1 cellular context compared by ENCODE assay signal in the genomic region with DNA sequence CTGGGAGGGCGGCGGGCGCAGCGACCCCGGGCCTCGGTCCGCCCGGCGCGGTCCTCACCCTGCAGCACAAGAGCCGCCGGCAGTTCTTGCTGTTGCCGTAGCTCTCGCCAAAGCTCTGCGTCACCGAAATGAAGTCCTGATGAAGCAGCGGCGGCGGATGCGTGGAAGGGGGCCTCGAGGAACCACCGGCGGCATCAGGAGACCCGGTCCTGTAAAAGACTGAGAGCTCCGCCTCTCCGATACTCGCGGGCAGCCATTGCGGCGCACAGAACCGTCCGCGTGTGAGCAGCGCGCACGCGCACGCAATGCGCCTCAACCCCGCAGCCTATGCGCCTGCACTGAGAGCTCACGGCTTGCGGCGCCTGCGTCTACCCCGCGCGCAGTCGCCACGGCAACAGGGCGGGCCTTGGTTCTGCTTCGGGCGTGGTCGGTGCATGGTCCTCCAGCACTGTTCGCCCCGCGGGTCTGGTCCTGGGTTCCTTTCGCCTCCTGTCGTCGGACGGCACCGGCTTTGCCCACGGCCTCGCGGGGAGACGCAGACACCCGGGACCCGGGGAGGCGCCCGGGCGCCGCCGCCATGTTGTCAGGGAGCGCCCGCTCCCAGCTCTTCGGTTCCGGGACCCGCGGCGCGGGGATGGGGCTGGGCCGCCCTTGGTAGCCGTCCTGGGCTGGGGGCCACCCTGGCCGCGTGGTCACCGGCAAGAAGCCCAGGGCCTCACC.
TF ChIP-seq lines count a peak whose summit lies in the region.

No MANE protein-coding gene starts in this region.

TF ChIP-seq in HepG2, 621 proteins besides CTCF, POLR2A, EP300 and RAD21 (continued from another document and continues in another):
- no peak; the same call in 1 of the 2 replicates for TF ChIP-seq ZNF124 (CRISPR knock-in tag; IDR thresholded peaks at IDR 0.05)
- peak in 1 of 2 experiments; percentile 71; a peak in 1 of 4 replicates for TF ChIP-seq REST (IDR thresholded peaks at IDR 0.05; ENCODE audit: borderline replicate concordance in 1 of 2, low read depth in 1 of 2, low read length in 2 of 2)
- peak; percentile 50; the same call in 1 of the 2 replicates for TF ChIP-seq SNAPC4 (CRISPR knock-in tag; IDR thresholded peaks at IDR 0.05)
- no peak for TF ChIP-seq ZNF567 (CRISPR knock-in tag; IDR thresholded peaks at IDR 0.05; ENCODE audit: borderline replicate concordance)
- peak; percentile 24; the same call in 1 of the 2 replicates for TF ChIP-seq NFAT5 (CRISPR knock-in tag; IDR thresholded peaks at IDR 0.05)
- TF ChIP-seq UBTF (CRISPR knock-in tag; IDR thresholded peaks at IDR 0.05), result peak; percentile 74; the same call in 1 of the 2 replicates
- 0 out of 2 replicates have a peak, but pooled peaks have one; percentile 45 for TF ChIP-seq ZNF20 (CRISPR knock-in tag; IDR thresholded peaks at IDR 0.05)
- TF ChIP-seq SMAD1 (CRISPR knock-in tag; IDR thresholded peaks at IDR 0.05; ENCODE audit: borderline replicate concordance, low read depth), result peak; percentile 50; the same call in 1 of the 2 replicates
- TF ChIP-seq PBX3 (CRISPR knock-in tag; IDR thresholded peaks at IDR 0.05; ENCODE audit: borderline replicate concordance), result no peak
- TF ChIP-seq ZNF572 (CRISPR knock-in tag; IDR thresholded peaks at IDR 0.05), result 0 out of 2 replicates have a peak, but pooled peaks have one; percentile 72
- no peak for TF ChIP-seq ZNF510 (CRISPR knock-in tag; IDR thresholded peaks at IDR 0.05; ENCODE audit: low read depth)
- no peak for TF ChIP-seq TP53 (CRISPR knock-in tag; conservative IDR thresholded peaks at IDR 0.05)
- peak; percentile 72; the same call in 1 of the 2 replicates for TF ChIP-seq HOXA9 (CRISPR knock-in tag; IDR thresholded peaks at IDR 0.05; ENCODE audit: borderline replicate concordance)
- TF ChIP-seq AKAP8 (CRISPR knock-in tag; IDR thresholded peaks at IDR 0.05), result no peak
- no peak for TF ChIP-seq PHB2 (IDR thresholded peaks at IDR 0.05; ENCODE audit: partially characterized antibody)
- TF ChIP-seq RARA (CRISPR knock-in tag; IDR thresholded peaks at IDR 0.05), result no peak; the same call in 1 of the 2 replicates
- TF ChIP-seq, protein P1, sequence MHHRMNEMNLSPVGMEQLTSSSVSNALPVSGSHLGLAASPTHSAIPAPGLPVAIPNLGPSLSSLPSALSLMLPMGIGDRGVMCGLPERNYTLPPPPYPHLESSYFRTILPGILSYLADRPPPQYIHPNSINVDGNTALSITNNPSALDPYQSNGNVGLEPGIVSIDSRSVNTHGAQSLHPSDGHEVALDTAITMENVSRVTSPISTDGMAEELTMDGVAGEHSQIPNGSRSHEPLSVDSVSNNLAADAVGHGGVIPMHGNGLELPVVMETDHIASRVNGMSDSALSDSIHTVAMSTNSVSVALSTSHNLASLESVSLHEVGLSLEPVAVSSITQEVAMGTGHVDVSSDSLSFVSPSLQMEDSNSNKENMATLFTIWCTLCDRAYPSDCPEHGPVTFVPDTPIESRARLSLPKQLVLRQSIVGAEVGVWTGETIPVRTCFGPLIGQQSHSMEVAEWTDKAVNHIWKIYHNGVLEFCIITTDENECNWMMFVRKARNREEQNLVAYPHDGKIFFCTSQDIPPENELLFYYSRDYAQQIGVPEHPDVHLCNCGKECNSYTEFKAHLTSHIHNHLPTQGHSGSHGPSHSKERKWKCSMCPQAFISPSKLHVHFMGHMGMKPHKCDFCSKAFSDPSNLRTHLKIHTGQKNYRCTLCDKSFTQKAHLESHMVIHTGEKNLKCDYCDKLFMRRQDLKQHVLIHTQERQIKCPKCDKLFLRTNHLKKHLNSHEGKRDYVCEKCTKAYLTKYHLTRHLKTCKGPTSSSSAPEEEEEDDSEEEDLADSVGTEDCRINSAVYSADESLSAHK (CRISPR knock-in tag; IDR thresholded peaks at IDR 0.05; ENCODE audit: borderline replicate concordance), result no peak
- TF ChIP-seq ZBTB3 (CRISPR knock-in tag; IDR thresholded peaks at IDR 0.05; ENCODE audit: borderline replicate concordance, low read depth), result no peak
- TF ChIP-seq ZNF724P (CRISPR knock-in tag; IDR thresholded peaks at IDR 0.05; ENCODE audit: borderline replicate concordance), result 0 out of 2 replicates have a peak, but pooled peaks have one; percentile 29
- peak; percentile 42; the same call in 1 of the 2 replicates for TF ChIP-seq PAXIP1 (CRISPR knock-in tag; conservative IDR thresholded peaks at IDR 0.05)
- TF ChIP-seq TARDBP (CRISPR knock-in tag; IDR thresholded peaks at IDR 0.05), result 0 out of 2 replicates have a peak, but pooled peaks have one; percentile 47
- TF ChIP-seq SRSF4 (IDR thresholded peaks at IDR 0.05; ENCODE audit: low read depth, low read length, poor library complexity, severe bottlenecking), result no peak
